Comparison of ENCODE assay signal across 20 cellular contexts in the genomic region with DNA sequence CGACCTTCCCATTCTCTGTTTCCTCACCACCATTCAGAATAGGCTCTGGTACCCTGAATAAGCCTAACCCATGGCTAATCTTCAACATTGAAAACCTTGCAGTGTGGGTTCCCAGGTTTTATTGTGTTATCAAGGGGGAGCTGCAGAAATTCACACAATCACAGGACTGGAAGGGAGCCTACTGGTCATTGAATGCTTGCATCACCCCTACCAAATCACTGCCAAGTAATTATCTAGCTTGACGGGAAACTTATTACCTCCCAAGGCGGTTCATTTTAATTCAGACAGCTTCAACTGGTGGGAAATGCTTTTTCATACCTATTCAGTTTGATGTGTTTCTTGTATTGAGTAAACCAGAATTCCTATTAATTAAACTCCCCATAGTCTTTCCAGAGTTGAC. TPM values are rescaled to one million over a fixed set of nuclear protein-coding genes. Genes with fewer than 3 reads are reported as not detected.
"Had no signal": no experiment of that assay in that cellular context is flagged by ENCODE, and none has a peak within 500 bp of the region (broad histone marks: within the 10 kb centered on the region; RNA-seq: fewer than 3 reads in every experiment).

No MANE protein-coding gene starts in this region.

- H3K4me1 ChIP-seq: colonic mucosa had no signal

- H3K36me3 ChIP-seq: colonic mucosa, lower lobe of right lung, neutrophil, tibial nerve, WERI-Rb-1 had no signal

- H3K4me2 ChIP-seq: hepatocyte had no signal

- H3K4me3 ChIP-seq: colonic mucosa, hepatocyte, lower lobe of right lung, tibial nerve had no signal

- H3K9me3 ChIP-seq: colonic mucosa, lower lobe of right lung, neutrophil, tibial nerve had no signal

- H2AFZ ChIP-seq: hepatocyte had no signal

- DNase-seq: activated CD4-positive, alpha-beta T cell treated with anti-CD3 and anti-CD28 coated beads, Interleukin-2, amount 50 U/mL, for 4 hours; activated effector memory CD4-positive, alpha-beta T cell treated with anti-CD3 and anti-CD28 coated beads, Interleukin-2, amount 50 U/mL, for 16 hours; activated naive CD4-positive, alpha-beta T cell treated with anti-CD3 and anti-CD28 coated beads, Interleukin-2, amount 50 U/mL, for 16 hours; activated T-cell treated with anti-CD3 and anti-CD28 coated beads, Interleukin-2, amount 50 U/mL, for 72 hours; colonic mucosa; erythroblast; foreskin fibroblast; left cardiac atrium; lower lobe of right lung; stimulated activated CD4-positive, alpha-beta T cell treated with anti-CD3 and anti-CD28 coated beads, Interleukin-2, amount 100 ng/mL, for 24 hours; stimulated activated naive CD4-positive, alpha-beta T cell treated with Interleukin-2 at 50 U/mL for 16 hours; substantia nigra; SW 1271; T-helper 2 cell; WERI-Rb-1 had no signal

- H3K27me3 ChIP-seq: colonic mucosa, hepatocyte, neutrophil, tibial nerve had no signal

- ATAC-seq: activated T-cell treated with anti-CD3 and anti-CD28 coated beads, Interleukin-2, amount 50 U/mL, for 72 hours; natural killer cell treated with Interleukin-12 subunit alpha and Interleukin-12 subunit beta and Interleukin-15 and Interleukin-18, amount 100 ng/mL, for 72 hours had no signal

- H3K27ac ChIP-seq: colonic mucosa, hepatocyte, neutrophil, WERI-Rb-1 had no signal

- H3K79me2 ChIP-seq: hepatocyte had no signal

RNA-seq across cellular contexts. Expression of a gene that starts 33.6 kb away (rescaled TPM):
- total RNA-seq: activated CD8-positive, alpha-beta memory T cell treated with anti-CD3 and anti-CD28 coated beads for 36 hours; activated T-cell treated with anti-CD3 and anti-CD28 coated beads, Interleukin-2, amount 50 U/mL, for 72 hours; natural killer cell treated with Interleukin-12 subunit alpha and Interleukin-12 subunit beta and Interleukin-15 and Interleukin-18, amount 100 ng/mL, for 72 hours had no signal
